In genomic region chr12:69252033-69252432, GRCh38 we compare ENCODE assay signal across 1 cellular context.
TF ChIP-seq lines count a peak whose summit lies in the region.

No MANE protein-coding gene starts in this region.

TF ChIP-seq in SK-N-SH treated with all-trans-retinoic acid at 6 μM for 48 hours, 23 proteins besides CTCF, POLR2A, EP300 and RAD21 (continued from another document):
- no peak for TF ChIP-seq PATZ1 (CRISPR knock-in tag; IDR thresholded peaks at IDR 0.05; ENCODE audit: borderline replicate concordance)
